ENCODE assay signal across 21 cellular contexts in genomic region chr6:21601932-21602390, GRCh38. TPM values are rescaled to one million over a fixed set of nuclear protein-coding genes. Genes with fewer than 3 reads are reported as not detected.
DNase-seq lines count a peak whose midpoint lies in the region; ATAC-seq, FAIRE-seq and TF ChIP-seq lines count a peak whose summit lies in the region.
"Had no signal": no experiment of that assay in that cellular context is flagged by ENCODE, and none has a peak within 500 bp of the region (broad histone marks: within the 10 kb centered on the region; RNA-seq: fewer than 3 reads in every experiment).

No MANE protein-coding gene starts in this region.

- no peak overlapping the region for H3K14ac ChIP-seq in neuronal stem cell (ENCODE audit: low read length)

- no peak overlapping the region for H2BK5ac ChIP-seq in neuronal stem cell (ENCODE audit: low read length)

- H3K4me2 ChIP-seq in GM23338: no peak overlapping the region
- peak overlapping the region; percentile 92 for H3K4me2 ChIP-seq in Loucy (ENCODE audit: low read depth, low read length, poor library complexity, severe bottlenecking)
- no peak overlapping the region for H3K4me2 ChIP-seq in endothelial cell of umbilical vein (ENCODE audit: insufficient read depth, low read length)
- no peak overlapping the region for H3K4me2 ChIP-seq in neuronal stem cell (ENCODE audit: insufficient read depth, low read length, poor library complexity, severe bottlenecking)

- H3F3A ChIP-seq in GM23338 (replicated peaks; ENCODE audit: low read depth) (peaks cover 20% of the 10 kb centered on the region), Loucy (ENCODE audit: low read depth) (peaks cover 43% of the 10 kb centered on the region)

- H3K79me2 ChIP-seq in GM23338 (replicated peaks; ENCODE audit: insufficient read depth) (peaks cover 32% of the 10 kb centered on the region), Loucy (ENCODE audit: insufficient read depth, low read length) (peaks cover 88% of the 10 kb centered on the region), endothelial cell of umbilical vein (ENCODE audit: control insufficient read depth, insufficient read depth, low read length) (peaks cover 24% of the 10 kb centered on the region)

- H3K79me1 ChIP-seq in neuronal stem cell (ENCODE audit: low read depth, low read length): no peaks in the 10 kb centered on the region

- H3K27me3 Mint-ChIP-seq in GM23338 (ENCODE audit: insufficient read depth, low read depth, poor library complexity): peaks cover 17% of the 10 kb centered on the region
- peaks cover 21% of the 10 kb centered on the region for H3K27me3 Mint-ChIP-seq in activated CD8-positive, alpha-beta T cell treated with anti-CD3 and anti-CD28 coated beads, Interleukin-2, amount 10 ng/mL, durations not matched to agents 7 days and 5 days (ENCODE audit: low read depth)

- peaks cover 25% of the 10 kb centered on the region for H3K4me1 ChIP-seq in GM23338 (ENCODE audit: insufficient read depth)
- H3K4me1 ChIP-seq in Loucy (ENCODE audit: insufficient read depth, low read length, poor library complexity, severe bottlenecking): peaks cover 68% of the 10 kb centered on the region
- H3K4me1 ChIP-seq in endothelial cell of umbilical vein (ENCODE audit: control insufficient read depth, extremely low read depth, insufficient read depth, low read length): peaks cover 17% of the 10 kb centered on the region
- peaks cover 0 to 13% of the 10 kb centered on the region in 2 donors for H3K4me1 ChIP-seq in neuronal stem cell (ENCODE audit: control insufficient read depth in 2 of 2, insufficient read depth in 1 of 2, low read depth in 1 of 2, low read length in 2 of 2)

- intact Hi-C loops in endothelial cell of umbilical vein (cut with micrococcal nuclease): loop anchor here (5.0 kb wide), 1 partner anchor 1305 kb away; no protein-coding TSS in a partner anchor

- no peak overlapping the region for H3K4ac ChIP-seq in neuronal stem cell (ENCODE audit: low read length)

- CTCF ChIA-PET in endothelial cell of umbilical vein (lab: Charles Lee): interaction anchor here (1.2 kb wide), 1 partner anchor 9 kb away, joined by 3 read pairs; the partner anchor contains the start of gene SOX4
- CTCF ChIA-PET in activated CD8-positive, alpha-beta T cell treated with anti-CD3 and anti-CD28 coated beads, Interleukin-2, amount 10 ng/mL, durations not matched to agents 7 days and 5 days (lab: Charles Lee): no interaction called here

- no peak overlapping the region for H3K4me3 ChIP-seq in GM23338
- H3K4me3 ChIP-seq in Loucy (ENCODE audit: low read length, poor library complexity, severe bottlenecking): peak overlapping the region; percentile 94
- no peak overlapping the region for H3K4me3 ChIP-seq in endothelial cell of umbilical vein (replicated peaks in 1 of 3; ENCODE audit: insufficient read depth in 1 of 3, low read depth in 1 of 3, low read length in 3 of 3)
- no peak overlapping the region for H3K4me3 ChIP-seq in neuronal stem cell (ENCODE audit: low read length in 2 of 2)
- H3K4me3 ChIP-seq: heart right ventricle had no signal

- H4K20me1 ChIP-seq in GM23338 (replicated peaks; ENCODE audit: insufficient read depth): peaks cover 7% of the 10 kb centered on the region; the same call in 1 of the 2 replicates
- H4K20me1 ChIP-seq in Loucy (ENCODE audit: insufficient read depth, low read length, poor library complexity, severe bottlenecking): peaks cover 36% of the 10 kb centered on the region
- peaks cover 11% of the 10 kb centered on the region for H4K20me1 ChIP-seq in endothelial cell of umbilical vein (replicated peaks; ENCODE audit: control insufficient read depth, extremely low read depth, insufficient read depth, low read length)

- TF ChIP-seq CTCF in GM23338 (conservative IDR thresholded peaks at IDR 0.05; ENCODE audit: low read depth in 2 of 2): no peak; a peak in 1 of 4 replicates
- no peak for TF ChIP-seq CTCF in Loucy (conservative IDR thresholded peaks at IDR 0.05; ENCODE audit: low read length)
- no peak for TF ChIP-seq CTCF in endothelial cell of umbilical vein (IDR thresholded peaks at IDR 0.05; ENCODE audit: extremely low read depth in 1 of 2, insufficient read depth in 1 of 2, low read depth in 1 of 2, low read length in 2 of 2)

- no peak for FAIRE-seq in endothelial cell of umbilical vein (lab: Jason Lieb, UNC)
- FAIRE-seq in urothelium cell line (lab: Jason Lieb, UNC): no peak

- H2AFZ ChIP-seq in GM23338: no peak overlapping the region
- no peak overlapping the region for H2AFZ ChIP-seq in Loucy (ENCODE audit: low read length)
- H2AFZ ChIP-seq in endothelial cell of umbilical vein (ENCODE audit: low read depth, low read length): no peak overlapping the region
- H2AFZ ChIP-seq in neuronal stem cell (ENCODE audit: low read length): no peak overlapping the region

- H2BK12ac ChIP-seq in neuronal stem cell (ENCODE audit: low read length): no peak overlapping the region

- TF ChIP-seq POLR2A in endothelial cell of umbilical vein (IDR thresholded peaks at IDR 0.05; ENCODE audit: low read depth, low read length): no peak

- no peaks in the 10 kb centered on the region for H3K27me3 ChIP-seq in GM23338 (ENCODE audit: insufficient read depth)
- peaks cover 19% of the 10 kb centered on the region for H3K27me3 ChIP-seq in Loucy (ENCODE audit: insufficient read depth, low read length, poor library complexity, severe bottlenecking)
- H3K27me3 ChIP-seq in endothelial cell of umbilical vein (ENCODE audit: control insufficient read depth in 2 of 2, insufficient read depth in 2 of 2, low read length in 2 of 2): no peaks in the 10 kb centered on the region
- no peaks in the 10 kb centered on the region for H3K27me3 ChIP-seq in neuronal stem cell (ENCODE audit: control insufficient read depth in 3 of 3, insufficient read depth in 3 of 3, low read depth in 1 of 3, low read length in 3 of 3)
- H3K27me3 ChIP-seq: heart right ventricle had no signal

- POLR2A ChIA-PET in endothelial cell of umbilical vein (lab: Charles Lee): interaction anchor here (1.1 to 1.5 kb wide), 3 partner anchors 9 to 385 kb away, joined by 3 to 5 read pairs (median 4); partner anchors contain the start of gene SOX4
- POLR2A ChIA-PET in activated CD8-positive, alpha-beta T cell treated with anti-CD3 and anti-CD28 coated beads, Interleukin-2, amount 10 ng/mL, durations not matched to agents 7 days and 5 days (lab: Charles Lee): no interaction called here

- peaks cover 5% of the 10 kb centered on the region; the same call in 1 of the 2 replicates for H3K36me3 ChIP-seq in GM23338 (ENCODE audit: insufficient read depth)
- H3K36me3 ChIP-seq in Loucy (ENCODE audit: insufficient read depth, low read length): peaks cover 32% of the 10 kb centered on the region
- H3K36me3 ChIP-seq in endothelial cell of umbilical vein (ENCODE audit: control insufficient read depth in 2 of 2, extremely low read depth in 1 of 2, insufficient read depth in 2 of 2, low read length in 2 of 2): peaks cover 0 to 17% of the 10 kb centered on the region in 2 experiments
- H3K36me3 ChIP-seq in neuronal stem cell (replicated peaks in 1 of 2; ENCODE audit: control insufficient read depth in 2 of 2, insufficient read depth in 2 of 2, low read length in 2 of 2): peaks cover 0 to 36% of the 10 kb centered on the region in 2 donors
- H3K36me3 ChIP-seq: heart right ventricle had no signal

- peak; percentile 55 for ATAC-seq in GM23338
- no peak for ATAC-seq in activated CD8-positive, alpha-beta T cell treated with anti-CD3 and anti-CD28 coated beads, Interleukin-2, amount 10 ng/mL, durations not matched to agents 7 days and 5 days
- ATAC-seq: heart right ventricle; left cardiac atrium; stimulated activated memory B cell treated with anti-CD40 and anti-IgM and Interleukin-4, amounts not matched to agents 10 μg/mL and 1 μg/mL and 100 μg/mL, for 72 hours had no signal

- peak overlapping the region; percentile 89 for H3K27ac Mint-ChIP-seq in GM23338
- no peak overlapping the region for H3K27ac Mint-ChIP-seq in activated CD8-positive, alpha-beta T cell treated with anti-CD3 and anti-CD28 coated beads, Interleukin-2, amount 10 ng/mL, durations not matched to agents 7 days and 5 days
- H3K27ac Mint-ChIP-seq: activated T-helper 1 cell treated with anti-CD3 and anti-CD28 coated beads, Interleukin-12 subunit alpha, Interleukin-12 subunit beta, Interleukin-2, Interleukin-4 antibody, amounts not matched to agents 30 ng/mL and 10 ng/mL and 1 ng/mL, durations not matched to agents 14 hours and 24 hours and 36 hours; CD4-positive, alpha-beta memory T cell; stimulated activated memory B cell treated with anti-CD40 and anti-IgM and Interleukin-4, amounts not matched to agents 10 μg/mL and 1 μg/mL and 100 μg/mL, for 72 hours had no signal

- no peak overlapping the region for H2BK120ac ChIP-seq in neuronal stem cell (ENCODE audit: low read depth, low read length)

- H3K9me1 ChIP-seq in endothelial cell of umbilical vein (replicated peaks; ENCODE audit: control insufficient read depth, extremely low read depth, insufficient read depth, low read length): no peaks in the 10 kb centered on the region

- H3K23ac ChIP-seq in neuronal stem cell (ENCODE audit: low read depth, low read length, poor library complexity): peak overlapping the region; percentile 96

- H3K27ac ChIP-seq in GM23338 (ENCODE audit: low read depth): peak overlapping the region; percentile 11; the same call in 1 of the 2 replicates
- no peak overlapping the region for H3K27ac ChIP-seq in endothelial cell of umbilical vein (ENCODE audit: insufficient read depth, low read depth, low read length)
- no peak overlapping the region for H3K27ac ChIP-seq in neuronal stem cell (replicated peaks; ENCODE audit: low read length)
- H3K27ac ChIP-seq: heart right ventricle, VCaP had no signal

- H3K9me3 Mint-ChIP-seq in GM23338: peaks cover 3% of the 10 kb centered on the region
- H3K9me3 Mint-ChIP-seq in activated CD8-positive, alpha-beta T cell treated with anti-CD3 and anti-CD28 coated beads, Interleukin-2, amount 10 ng/mL, durations not matched to agents 7 days and 5 days (ENCODE audit: insufficient read depth): no peaks in the 10 kb centered on the region
- H3K9me3 Mint-ChIP-seq: activated T-helper 1 cell treated with anti-CD3 and anti-CD28 coated beads, Interleukin-12 subunit alpha, Interleukin-12 subunit beta, Interleukin-2, Interleukin-4 antibody, amounts not matched to agents 30 ng/mL and 10 ng/mL and 1 ng/mL, durations not matched to agents 14 hours and 24 hours and 36 hours; stimulated activated memory B cell treated with anti-CD40 and anti-IgM and Interleukin-4, amounts not matched to agents 10 μg/mL and 1 μg/mL and 100 μg/mL, for 72 hours had no signal

- no peak overlapping the region for H2BK15ac ChIP-seq in neuronal stem cell (ENCODE audit: low read length)

- H3K36me3 Mint-ChIP-seq in GM23338 (ENCODE audit: low read depth): peaks cover 40% of the 10 kb centered on the region
- no peaks in the 10 kb centered on the region for H3K36me3 Mint-ChIP-seq in activated CD8-positive, alpha-beta T cell treated with anti-CD3 and anti-CD28 coated beads, Interleukin-2, amount 10 ng/mL, durations not matched to agents 7 days and 5 days (ENCODE audit: low read depth)
- H3K36me3 Mint-ChIP-seq: CD4-positive, alpha-beta memory T cell; stimulated activated memory B cell treated with anti-CD40 and anti-IgM and Interleukin-4, amounts not matched to agents 10 μg/mL and 1 μg/mL and 100 μg/mL, for 72 hours had no signal

- BruUV-seq in endothelial cell of umbilical vein (replicated peaks; lab: Mats Ljungman, UMichigan): no TSS peak

- H3K4me1 Mint-ChIP-seq in GM23338: peaks cover 48% of the 10 kb centered on the region
- peaks cover 13% of the 10 kb centered on the region for H3K4me1 Mint-ChIP-seq in activated CD8-positive, alpha-beta T cell treated with anti-CD3 and anti-CD28 coated beads, Interleukin-2, amount 10 ng/mL, durations not matched to agents 7 days and 5 days (ENCODE audit: low read depth)

- no CpG with 5 or more reads among the region's 23 CpGs for WGBS in neuronal stem cell (ENCODE audit: extremely low coverage in 2 of 2, insufficient read length in 2 of 2, insufficient replicate concordance in 1 of 2), 2 donors

- dilution Hi-C loops in endothelial cell of umbilical vein (cut with MboI; ENCODE audit: extremely low pct_ligation_motif_present, low sequenced_read_pairs): no loop called here

- no peak overlapping the region for H3K18ac ChIP-seq in neuronal stem cell (ENCODE audit: low read length)

- H3K9me2 ChIP-seq in GM23338 (ENCODE audit: insufficient read depth) (no peaks in the 10 kb centered on the region), Loucy (replicated peaks; ENCODE audit: low read depth, low read length) (no peaks in the 10 kb centered on the region)

- H2AK5ac ChIP-seq in neuronal stem cell (ENCODE audit: low read depth, low read length): peak overlapping the region; percentile 78

- DNase-seq in GM23338 (ENCODE audit: low spot score) (peak; percentile 66), endothelial cell of umbilical vein (ENCODE audit: low read depth, low spot score) (peak; percentile 34), neuronal stem cell (ENCODE audit: low spot score) (no peak), GOT3 (lab: John Stamatoyannopoulos, UW) (no peak), urothelium cell line (ENCODE audit: low spot score) (no peak)
- DNase-seq in activated CD8-positive, alpha-beta T cell treated with anti-CD3 and anti-CD28 coated beads, Interleukin-2, amount 10 ng/mL, durations not matched to agents 7 days and 5 days: no peak
- DNase-seq: activated CD4-positive, alpha-beta T cell treated with anti-CD3 and anti-CD28 coated beads, Interleukin-2, amount 50 U/mL, for 1 hour; activated naive CD4-positive, alpha-beta T cell treated with anti-CD3 and anti-CD28 coated beads, Interleukin-2, amount 50 U/mL, for 16 hours; anterior cingulate cortex; CD4-positive, alpha-beta memory T cell; DMS 273 treated with DMSO at 0.1 percent for 48 hours; erythroblast; GDM1; heart right ventricle; KG1; left cardiac atrium; stimulated activated CD4-positive, alpha-beta T cell treated with anti-CD3 and anti-CD28 coated beads, Interleukin-2, amount 100 ng/mL, for 48 hours had no signal

- H3K9ac ChIP-seq in Loucy (ENCODE audit: low read depth, low read length, poor library complexity, severe bottlenecking) (peak overlapping the region; percentile 98), endothelial cell of umbilical vein (replicated peaks; ENCODE audit: extremely low read depth, insufficient read depth, low read length) (no peak overlapping the region), neuronal stem cell (ENCODE audit: low read depth, low read length, poor library complexity) (no peak overlapping the region)

- H3K4me3 Mint-ChIP-seq in GM23338: peak overlapping the region; percentile 27; the same call in 1 of the 3 replicates
- H3K4me3 Mint-ChIP-seq in activated CD8-positive, alpha-beta T cell treated with anti-CD3 and anti-CD28 coated beads, Interleukin-2, amount 10 ng/mL, durations not matched to agents 7 days and 5 days: no peak overlapping the region
- H3K4me3 Mint-ChIP-seq: activated T-helper 1 cell treated with anti-CD3 and anti-CD28 coated beads, Interleukin-12 subunit alpha, Interleukin-12 subunit beta, Interleukin-2, Interleukin-4 antibody, amounts not matched to agents 30 ng/mL and 10 ng/mL and 1 ng/mL, durations not matched to agents 14 hours and 24 hours and 36 hours; CD4-positive, alpha-beta memory T cell; stimulated activated memory B cell treated with anti-CD40 and anti-IgM and Interleukin-4, amounts not matched to agents 10 μg/mL and 1 μg/mL and 100 μg/mL, for 72 hours had no signal

- no peak overlapping the region for H4K91ac ChIP-seq in neuronal stem cell (ENCODE audit: low read depth, low read length, poor library complexity)

- H4K8ac ChIP-seq in neuronal stem cell (ENCODE audit: low read depth, low read length): peak overlapping the region; percentile 95

- H3K9me3 ChIP-seq in Loucy (ENCODE audit: insufficient read depth, low read depth, low read length): no peaks in the 10 kb centered on the region
- no peaks in the 10 kb centered on the region for H3K9me3 ChIP-seq in endothelial cell of umbilical vein (replicated peaks; ENCODE audit: control insufficient read depth, insufficient read depth, low read length)
- H3K9me3 ChIP-seq in neuronal stem cell (replicated peaks in 1 of 2; ENCODE audit: control insufficient read depth in 2 of 2, insufficient read depth in 1 of 2, low read depth in 1 of 2, low read length in 2 of 2): peaks cover 1 to 20% of the 10 kb centered on the region in 2 donors

RNA-seq across cellular contexts. Expression of gene SOX4, which starts 8.4 kb away (rescaled TPM):
- 156 and 164 TPM in 2 replicates for total RNA-seq in GM23338 (2014; rRNA removed; shearing (Covaris generic))
- polyA plus RNA-seq in GM23338 (2016; fragmentation: Nextera tagmentation; extraction: Ambion mirVana) (235 and 245 TPM in 2 replicates), endothelial cell of umbilical vein (18.5 and 20.4 TPM in 2 replicates)
- 121 and 127 TPM in 2 replicates for total RNA-seq in endothelial cell of umbilical vein
- polyA plus RNA-seq in endothelial cell of umbilical vein (2011; cell fraction: cytosol; rRNA removed): 17.6 and 22.6 TPM in 2 replicates
- 35.2 and 46.7 TPM in 2 replicates for polyA plus RNA-seq in endothelial cell of umbilical vein (2011; cell fraction: nucleus; rRNA removed)
- 66.1 and 81.9 TPM in 2 replicates for polyA plus RNA-seq in endothelial cell of umbilical vein (2012)
- 43.4 and 49.9 TPM in 2 replicates for polyA minus RNA-seq in endothelial cell of umbilical vein
- polyA minus RNA-seq in endothelial cell of umbilical vein (2011; cell fraction: cytosol; rRNA and poly(A)+ RNA removed): 4.7 TPM
- polyA minus RNA-seq in endothelial cell of umbilical vein (2011; cell fraction: nucleus; rRNA and poly(A)+ RNA removed): 54.9 and 59.8 TPM in 2 replicates
- polyA plus RNA-seq in neuronal stem cell (2013, experiment 1 of 2): 141 TPM
- 150 TPM for polyA plus RNA-seq in neuronal stem cell (2013, experiment 2 of 2)
- total RNA-seq in activated CD8-positive, alpha-beta T cell treated with anti-CD3 and anti-CD28 coated beads, Interleukin-2, amount 10 ng/mL, durations not matched to agents 7 days and 5 days: under 1 TPM; 0.71 to 0.83 TPM

Comparison
In these comparisons a context has a peak if more than half of its experiments do, and no peak if none do; other contexts are left out.
1. DNase-seq: peak in GM23338 (single experiment) and endothelial cell of umbilical vein (single experiment); none in neuronal stem cell (single experiment), GOT3 (single experiment), activated CD8-positive, alpha-beta T cell treated with anti-CD3 and anti-CD28 coated beads, Interleukin-2, amount 10 ng/mL, durations not matched to agents 7 days and 5 days (single experiment) and urothelium cell line (single experiment).
2. RNA of gene SOX4, which starts 8.4 kb away (total RNA-seq): 156 to 164 TPM in GM23338 and 121 to 127 TPM in endothelial cell of umbilical vein; 0.71 to 0.83 TPM in activated CD8-positive, alpha-beta T cell treated with anti-CD3 and anti-CD28 coated beads, Interleukin-2, amount 10 ng/mL, durations not matched to agents 7 days and 5 days; every median in the first group is over 10 times any median in the second.